28 cellular contexts compared by ENCODE assay signal in genomic region chr10:103575416-103576075, GRCh38.
DNase-seq lines count a peak whose midpoint lies in the region; TF ChIP-seq lines count a peak whose summit lies in the region.
"Had no signal": no experiment of that assay in that cellular context is flagged by ENCODE, and none has a peak within 500 bp of the region (broad histone marks: within the 10 kb centered on the region; RNA-seq: fewer than 3 reads in every experiment).

No MANE protein-coding gene starts in this region.

- peaks cover 65% of the 10 kb centered on the region for H3K4me1 ChIP-seq in vagina
- H3K4me1 ChIP-seq: BE2C, testis had no signal

- peaks cover 17% of the 10 kb centered on the region for H3K4me1 Mint-ChIP-seq in HFFc6 (ENCODE audit: low read depth)
- H3K4me1 Mint-ChIP-seq: IgD-negative memory B cell had no signal

- H3K27ac ChIP-seq in VCaP (peak overlapping the region; percentile 90), vagina (peak overlapping the region; percentile 81)
- H3K27ac ChIP-seq: PC-9, SK-N-MC, skin epidermis, testis had no signal

- TF ChIP-seq POLR2A in vagina (IDR thresholded peaks at IDR 0.05): no peak

- no peaks in the 10 kb centered on the region for H3K27me3 ChIP-seq in vagina
- H3K27me3 ChIP-seq: BE2C, testis had no signal

- no peak overlapping the region for H3K4me3 ChIP-seq in vagina
- H3K4me3 ChIP-seq: mucosa of descending colon, PC-9, SK-N-MC, skin epidermis, testis had no signal

- TF ChIP-seq CTCF in HFFc6 (IDR thresholded peaks at IDR 0.05) (no peak), VCaP (conservative IDR thresholded peaks at IDR 0.05) (no peak), vagina (IDR thresholded peaks at IDR 0.05) (no peak)

- no peaks in the 10 kb centered on the region for H3K36me3 ChIP-seq in vagina
- H3K36me3 ChIP-seq: BE2C had no signal

- H3K36me3 Mint-ChIP-seq in HFFc6 (ENCODE audit: low read depth): no peaks in the 10 kb centered on the region
- H3K36me3 Mint-ChIP-seq: activated CD4-positive, alpha-beta memory T cell treated with anti-CD3 and anti-CD28 coated beads for 36 hours; IgD-negative memory B cell; natural killer cell treated with Interleukin-12 subunit alpha and Interleukin-12 subunit beta and Interleukin-15 and Interleukin-18, amount 100 ng/mL, for 72 hours had no signal

- no peak overlapping the region for H3K27ac Mint-ChIP-seq in HFFc6
- H3K27ac Mint-ChIP-seq: activated CD4-positive, alpha-beta memory T cell treated with anti-CD3 and anti-CD28 coated beads for 36 hours; endodermal cell; IgD-negative memory B cell; natural killer cell treated with Interleukin-12 subunit alpha and Interleukin-12 subunit beta and Interleukin-15 and Interleukin-18, amount 100 ng/mL, for 72 hours; T-helper 1 cell treated with Interleukin-12 subunit alpha and Interleukin-12 subunit beta and Interleukin-4 antibody, amounts not matched to agents 30 μg/mL and 1 μg/mL, for 36 hours had no signal

- no peaks in the 10 kb centered on the region for H3K9me3 Mint-ChIP-seq in HFFc6
- H3K9me3 Mint-ChIP-seq: activated CD4-positive, alpha-beta memory T cell treated with anti-CD3 and anti-CD28 coated beads for 36 hours; endodermal cell; IgD-negative memory B cell; natural killer cell treated with Interleukin-12 subunit alpha and Interleukin-12 subunit beta and Interleukin-15 and Interleukin-18, amount 100 ng/mL, for 72 hours; T-helper 1 cell treated with Interleukin-12 subunit alpha and Interleukin-12 subunit beta and Interleukin-4 antibody, amounts not matched to agents 30 μg/mL and 1 μg/mL, for 36 hours had no signal

- intact Hi-C loops in vagina (cut with DNase I): no loop called here

- no peak overlapping the region for H3K4me3 Mint-ChIP-seq in HFFc6
- H3K4me3 Mint-ChIP-seq: activated CD4-positive, alpha-beta memory T cell treated with anti-CD3 and anti-CD28 coated beads for 36 hours; endodermal cell; IgD-negative memory B cell; natural killer cell treated with Interleukin-12 subunit alpha and Interleukin-12 subunit beta and Interleukin-15 and Interleukin-18, amount 100 ng/mL, for 72 hours; T-helper 1 cell treated with Interleukin-12 subunit alpha and Interleukin-12 subunit beta and Interleukin-4 antibody, amounts not matched to agents 30 μg/mL and 1 μg/mL, for 36 hours had no signal

- H3K27me3 Mint-ChIP-seq in HFFc6 (ENCODE audit: insufficient read depth): peaks cover 44% of the 10 kb centered on the region
- H3K27me3 Mint-ChIP-seq: natural killer cell treated with Interleukin-12 subunit alpha and Interleukin-12 subunit beta and Interleukin-15 and Interleukin-18, amount 100 ng/mL, for 72 hours had no signal

- DNase-seq in NCI-H510A treated with DMSO at 0.1 percent for 48 hours (lab: John Stamatoyannopoulos, UW): peak; percentile 62
- DNase-seq in NCI-H510A (lab: John Stamatoyannopoulos, UW): no peak
- DNase-seq in HFFc6: peak; percentile 48
- no peak for DNase-seq in vagina (ENCODE audit: extremely low spot score in 2 of 2)
- no peak for DNase-seq in T-helper 9 cell
- DNase-seq in mucosa of gallbladder (ENCODE audit: low spot score): no peak
- DNase-seq: activated CD4-positive, alpha-beta memory T cell treated with anti-CD3 and anti-CD28 coated beads for 36 hours; activated naive CD4-positive, alpha-beta T cell treated with Interleukin-2 at 50 U/mL for 16 hours; BE2C; central memory CD4-positive, alpha-beta T cell; cortex of kidney; DMS79; endodermal cell; glutamatergic neuron; GOT3; mammary epithelial cell; mucosa of descending colon; NCI-H1105; NCI-H1930; PC-9; stimulated activated naive CD4-positive, alpha-beta T cell; testis had no signal

- no peaks in the 10 kb centered on the region for H3K9me3 ChIP-seq in vagina
- H3K9me3 ChIP-seq: BE2C, mucosa of descending colon, testis had no signal

Comparison
In these comparisons a context has a peak if more than half of its experiments do, and no peak if none do; other contexts are left out.
1. DNase-seq: peak in NCI-H510A treated with DMSO at 0.1 percent for 48 hours (single experiment) and HFFc6 (single experiment); none in NCI-H510A (single experiment), vagina (0 of 2), T-helper 9 cell (single experiment) and mucosa of gallbladder (single experiment).